Comparison of ENCODE assay signal across 8 cellular contexts in the genomic region with DNA sequence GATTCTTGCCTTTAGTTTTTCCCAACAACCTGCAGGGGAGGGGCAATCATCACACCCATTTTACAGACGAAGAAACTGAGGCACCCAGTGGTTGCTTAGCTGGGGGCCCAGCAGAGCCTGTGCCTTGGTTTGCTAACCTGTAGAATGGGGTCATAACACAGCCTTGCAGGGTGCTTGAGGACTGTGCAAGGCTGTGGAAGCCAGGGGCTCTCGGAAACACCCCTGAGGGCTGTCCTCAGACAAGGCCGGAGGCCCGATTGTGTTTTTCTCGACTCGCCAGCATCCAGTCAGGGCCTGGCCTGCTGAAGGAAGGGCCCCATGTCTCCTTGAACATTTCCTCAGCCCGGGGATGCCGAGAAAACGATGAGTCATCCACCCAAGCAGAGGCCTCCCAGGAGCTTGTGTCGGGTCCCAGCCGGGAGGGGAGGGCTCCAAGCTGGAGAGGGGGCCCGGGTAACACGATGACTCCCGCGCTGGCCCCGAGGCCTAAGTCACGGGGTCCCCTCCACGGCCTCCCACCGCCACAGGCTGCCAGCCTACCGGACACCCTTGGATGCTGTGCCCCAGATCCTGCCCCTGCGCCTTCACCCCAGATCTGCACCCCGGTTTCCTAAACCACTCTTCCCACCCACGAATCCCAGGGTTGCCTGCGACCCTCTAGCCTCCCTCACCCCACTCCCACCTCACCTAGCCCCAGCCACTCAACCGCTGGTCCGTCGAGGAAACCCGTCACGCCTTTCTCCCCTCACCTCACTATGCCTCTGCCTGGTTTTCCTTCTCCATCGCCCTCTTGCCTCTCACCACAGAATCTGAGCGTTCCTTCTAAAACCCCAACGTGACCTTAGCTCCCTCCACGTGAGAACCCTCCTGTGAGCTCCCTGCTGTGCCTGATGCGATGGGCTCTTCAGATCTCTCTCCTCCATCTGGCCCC. TPM values are rescaled to one million over a fixed set of nuclear protein-coding genes. Genes with fewer than 3 reads are reported as not detected.
DNase-seq lines count a peak whose midpoint lies in the region; ATAC-seq, FAIRE-seq and TF ChIP-seq lines count a peak whose summit lies in the region.

No MANE protein-coding gene starts in this region.

- H3K27ac ChIP-seq in SK-N-SH (ENCODE audit: low read depth in 2 of 2, low read length in 1 of 2) (peak overlapping the region in 1 of 2 experiments; percentile 37; a peak in 1 of 4 replicates), pancreas (no peak overlapping the region)

- H3K4me2 ChIP-seq in SK-N-SH, result peak overlapping the region; percentile 47; the same call in 1 of the 2 replicates

- no peaks in the 10 kb centered on the region for H4K20me1 ChIP-seq in SK-N-SH (ENCODE audit: insufficient read depth)

- TF ChIP-seq EP300 in SK-N-SH (IDR thresholded peaks at IDR 0.05; ENCODE audit: borderline replicate concordance in 1 of 2, low read depth in 1 of 2, low read length in 1 of 2), result no peak

- H3K36me3 ChIP-seq in SK-N-SH (replicated peaks in 1 of 2; ENCODE audit: control insufficient read depth in 1 of 2, insufficient read depth in 2 of 2, low read length in 1 of 2), result no peaks in the 10 kb centered on the region
- no peaks in the 10 kb centered on the region for H3K36me3 ChIP-seq in pancreas

- peak; percentile 33 for DNase-seq in NCI-H2227 (lab: John Stamatoyannopoulos, UW; ENCODE audit: unreplicated experiment)
- DNase-seq in NCI-H2227 treated with DMSO at 0.1 percent for 48 hours (lab: John Stamatoyannopoulos, UW), result no peak
- no peak for DNase-seq in SK-N-SH
- DNase-seq in dermis blood vessel endothelial cell, result peak; percentile 71
- DNase-seq in pancreas, result no peak

- TF ChIP-seq CTCF in SK-N-SH (IDR thresholded peaks at IDR 0.05) (no peak), pancreas (IDR thresholded peaks at IDR 0.05) (no peak)

- no peaks in the 10 kb centered on the region for H3K27me3 ChIP-seq in SK-N-SH (ENCODE audit: insufficient read depth)
- H3K27me3 ChIP-seq in pancreas, result no peaks in the 10 kb centered on the region

- 59% methylated on average over 23 of the region's 34 CpGs for WGBS in SK-N-SH (ENCODE audit: low lambda C conversion rate)
- WGBS in pancreas, 2 donors, result 54 to 55% methylated on average over 34 of the region's 34 CpGs

- H3K9me3 ChIP-seq in SK-N-SH (no peaks in the 10 kb centered on the region), pancreas (no peaks in the 10 kb centered on the region)

- FAIRE-seq in pancreas (lab: Jason Lieb, UNC), result no peak

- POLR2A ChIA-PET in SK-N-SH (lab: Yijun Ruan, JAX), result no interaction called here

- no peaks in the 10 kb centered on the region for H3F3A ChIP-seq in SK-N-SH (replicated peaks; ENCODE audit: insufficient read depth)

- H3K4me1 ChIP-seq in SK-N-SH (ENCODE audit: control insufficient read depth in 1 of 2, insufficient read depth in 2 of 2, low read depth in 1 of 2, low read length in 1 of 2), result peaks cover 0 to 2% of the 10 kb centered on the region in 2 experiments; a peak in 1 of 4 replicates
- H3K4me1 ChIP-seq in pancreas, result no peaks in the 10 kb centered on the region

- CTCF ChIA-PET in SK-N-SH (lab: Yijun Ruan, JAX), result interaction anchor here (1.2 to 3.0 kb wide), 2 partner anchors 53 to 78 kb away, joined by 3 to 13 read pairs; no protein-coding TSS in a partner anchor

- H2AFZ ChIP-seq in SK-N-SH (ENCODE audit: low read depth), result peak overlapping the region; percentile 61

- intact Hi-C loops in pancreas (cut with DNase I), result no loop called here

- H3K4me3 ChIP-seq in SK-N-SH (ENCODE audit: low read depth in 2 of 2, low read length in 1 of 2) (no peak overlapping the region), pancreas (no peak overlapping the region)

- H3K79me2 ChIP-seq in SK-N-SH (ENCODE audit: insufficient read depth), result no peaks in the 10 kb centered on the region

- no peak for TF ChIP-seq RAD21 in SK-N-SH (IDR thresholded peaks at IDR 0.05; ENCODE audit: low read length)

- peak in 3 of 4 donors; percentile 40 to 74 (median 69) for ATAC-seq in pancreas
- ATAC-seq in GM18498 (IDR thresholded peaks at IDR 0.05; ENCODE audit: unreplicated experiment), result no peak
- no peak for ATAC-seq in GM21619 (IDR thresholded peaks at IDR 0.05; ENCODE audit: unreplicated experiment)
- ATAC-seq in GM18868 (IDR thresholded peaks at IDR 0.05; ENCODE audit: unreplicated experiment), result no peak

- peak overlapping the region; percentile 15; the same call in 1 of the 2 replicates for H3K9ac ChIP-seq in SK-N-SH

- no peaks in the 10 kb centered on the region for H3K9me2 ChIP-seq in SK-N-SH

TF ChIP-seq in SK-N-SH, 30 proteins besides CTCF, POLR2A, EP300 and RAD21:
- TF ChIP-seq NRF1 (IDR thresholded peaks at IDR 0.05; ENCODE audit: low read depth, low read length) (no peak), JUND (IDR thresholded peaks at IDR 0.05) (peak; percentile 71; the same call in 1 of the 2 replicates), RFX5 (IDR thresholded peaks at IDR 0.05; ENCODE audit: low read length) (no peak), CHD2 (IDR thresholded peaks at IDR 0.05; ENCODE audit: low read length, partially characterized antibody) (no peak), FOSL2 (IDR thresholded peaks at IDR 0.05; ENCODE audit: borderline replicate concordance, low read depth) (peak; percentile 80)

RNA-seq across cellular contexts. Expression of gene NOL4L, which starts 10.6 kb away (rescaled TPM):
- polyA plus RNA-seq in SK-N-SH (2012; rRNA removed) (10.4 and 14.3 TPM in 2 replicates), pancreas (10 to 100 TPM; 10.2 to 13.2 TPM)
- polyA plus RNA-seq in SK-N-SH (2012; cell fraction: cytosol; rRNA removed), result 8.7 and 10.6 TPM in 2 replicates
- polyA plus RNA-seq in SK-N-SH (2012; cell fraction: nucleus; rRNA removed), result 35.9 and 37.2 TPM in 2 replicates
- total RNA-seq in dermis blood vessel endothelial cell (15.8 and 16.5 TPM in 2 replicates), pancreas (10 to 100 TPM in 4 of 6 donors, 1 to 10 TPM in 2; 8.7 to 14.5 (median 10.2) TPM)

Comparison
In these comparisons a context has a peak if more than half of its experiments do, and no peak if none do; other contexts are left out.
1. DNase-seq: peak in NCI-H2227 (single experiment) and dermis blood vessel endothelial cell (single experiment); none in NCI-H2227 treated with DMSO at 0.1 percent for 48 hours (single experiment), SK-N-SH (single experiment) and pancreas (0 of 6).
2. ATAC-seq: peak in pancreas (3 of 4); none in GM18498 (single experiment), GM21619 (single experiment) and GM18868 (single experiment).